12 cellular contexts compared by ENCODE assay signal in genomic region chr3:158748237-158748828, GRCh38. TPM values are rescaled to one million over a fixed set of nuclear protein-coding genes. Genes with fewer than 3 reads are reported as not detected.
DNase-seq lines count a peak whose midpoint lies in the region; ATAC-seq lines count a peak whose summit lies in the region.
"Had no signal": no experiment of that assay in that cellular context is flagged by ENCODE, and none has a peak within 500 bp of the region (broad histone marks: within the 10 kb centered on the region; RNA-seq: fewer than 3 reads in every experiment).

No MANE protein-coding gene starts in this region.

- WGBS in mesenchymal stem cell, result 85% methylated on average over 7 of the region's 7 CpGs

- H2BK120ac ChIP-seq in mesenchymal stem cell (ENCODE audit: low read depth, low read length), result no peak overlapping the region

- H4K91ac ChIP-seq in mesenchymal stem cell (ENCODE audit: low read length), result no peak overlapping the region

- H2BK15ac ChIP-seq in mesenchymal stem cell (ENCODE audit: low read depth, poor library complexity, severe bottlenecking), result no peak overlapping the region

- H3K9me3 Mint-ChIP-seq in stimulated activated naive CD8-positive, alpha-beta T cell treated with anti-CD3 and anti-CD28 coated beads, Interleukin-15, amount 100 ng/mL, for 72 hours, result no peaks in the 10 kb centered on the region
- H3K9me3 Mint-ChIP-seq: activated CD8-positive, alpha-beta T cell treated with anti-CD3 and anti-CD28 coated beads for 36 hours; activated naive CD4-positive, alpha-beta T cell treated with anti-CD3 and anti-CD28 coated beads for 36 hours; naive B cell had no signal

- DNase-seq in NCI-H1694 (lab: John Stamatoyannopoulos, UW) (peak; percentile 27), dermis blood vessel endothelial cell (peak; percentile 77), mesenchymal stem cell (peak; percentile 45)
- DNase-seq in stimulated activated naive CD8-positive, alpha-beta T cell treated with anti-CD3 and anti-CD28 coated beads, Interleukin-15, amount 100 ng/mL, for 72 hours, result no peak
- DNase-seq: activated CD8-positive, alpha-beta T cell treated with anti-CD3 and anti-CD28 coated beads for 36 hours; activated naive CD4-positive, alpha-beta T cell treated with anti-CD3 and anti-CD28 coated beads for 36 hours; naive B cell; NCI-H146 had no signal

- H3K27me3 ChIP-seq in BLaER1 treated with 17β-estradiol and CSF1 and Interleukin-3, amounts not matched to agents 10 nM and 100 nM, result no peaks in the 10 kb centered on the region
- H3K27me3 ChIP-seq in mesenchymal stem cell (ENCODE audit: control insufficient read depth in 1 of 2, insufficient read depth in 1 of 2, low read length in 2 of 2), result no peaks in the 10 kb centered on the region

- H3K14ac ChIP-seq in mesenchymal stem cell (ENCODE audit: low read length in 2 of 2), result no peak overlapping the region

- no peak overlapping the region for H2AFZ ChIP-seq in mesenchymal stem cell (ENCODE audit: low read depth, low read length)

- H3K9me3 ChIP-seq in BLaER1 treated with 17β-estradiol and CSF1 and Interleukin-3, amounts not matched to agents 10 nM and 100 nM (replicated peaks in 1 of 11), result no peaks in the 10 kb centered on the region
- H3K9me3 ChIP-seq in mesenchymal stem cell (ENCODE audit: control insufficient read depth, low read length), result peaks cover 4% of the 10 kb centered on the region

- H3K23ac ChIP-seq in mesenchymal stem cell (ENCODE audit: low read length in 2 of 2), result no peak overlapping the region

- H3K4me3 Mint-ChIP-seq in stimulated activated naive CD8-positive, alpha-beta T cell treated with anti-CD3 and anti-CD28 coated beads, Interleukin-15, amount 100 ng/mL, for 72 hours, result no peak overlapping the region
- H3K4me3 Mint-ChIP-seq: activated CD8-positive, alpha-beta T cell treated with anti-CD3 and anti-CD28 coated beads for 36 hours; activated naive CD4-positive, alpha-beta T cell treated with anti-CD3 and anti-CD28 coated beads for 36 hours; naive B cell had no signal

- no peak overlapping the region for H2BK5ac ChIP-seq in mesenchymal stem cell (ENCODE audit: low read depth, low read length, poor library complexity, severe bottlenecking)

- no peak overlapping the region for H4K8ac ChIP-seq in mesenchymal stem cell (ENCODE audit: low read length)

- H3K79me1 ChIP-seq in mesenchymal stem cell (replicated peaks; ENCODE audit: low read length, poor library complexity, severe bottlenecking), result peaks cover 1% of the 10 kb centered on the region

- no peak overlapping the region for H3K4me3 ChIP-seq in BLaER1 treated with 17β-estradiol and CSF1 and Interleukin-3, amounts not matched to agents 10 nM and 100 nM
- H3K4me3 ChIP-seq in mesenchymal stem cell (ENCODE audit: insufficient read depth in 1 of 2, low read depth in 1 of 2, low read length in 2 of 2), result no peak overlapping the region

- peaks cover 31 to 57% (median 38%) of the 10 kb centered on the region in 10 experiments for H3K4me1 ChIP-seq in BLaER1 treated with 17β-estradiol and CSF1 and Interleukin-3, amounts not matched to agents 10 nM and 100 nM
- H3K4me1 ChIP-seq in mesenchymal stem cell (ENCODE audit: control insufficient read depth, insufficient read depth, low read depth, low read length), result peaks cover 11% of the 10 kb centered on the region

- H2BK12ac ChIP-seq in mesenchymal stem cell (ENCODE audit: low read length in 2 of 2), result no peak overlapping the region

- no peak overlapping the region for H3K4ac ChIP-seq in mesenchymal stem cell (ENCODE audit: low read depth in 1 of 2, low read length in 2 of 2)

- peak overlapping the region in 1 of 2 donors; percentile 88 for H3K27ac Mint-ChIP-seq in stimulated activated naive CD8-positive, alpha-beta T cell treated with anti-CD3 and anti-CD28 coated beads, Interleukin-15, amount 100 ng/mL, for 72 hours
- H3K27ac Mint-ChIP-seq: activated CD8-positive, alpha-beta T cell treated with anti-CD3 and anti-CD28 coated beads for 36 hours; activated naive CD4-positive, alpha-beta T cell treated with anti-CD3 and anti-CD28 coated beads for 36 hours had no signal

- no peaks in the 10 kb centered on the region for H4K20me1 ChIP-seq in BLaER1 treated with 17β-estradiol and CSF1 and Interleukin-3, amounts not matched to agents 10 nM and 100 nM

- no peaks in the 10 kb centered on the region; a peak in 1 of 22 replicates for H3K36me3 ChIP-seq in BLaER1 treated with 17β-estradiol and CSF1 and Interleukin-3, amounts not matched to agents 10 nM and 100 nM
- H3K36me3 ChIP-seq in mesenchymal stem cell (ENCODE audit: control insufficient read depth in 1 of 2, insufficient read depth in 2 of 2, low read depth in 1 of 2, low read length in 2 of 2), result peaks cover 0 to 29% of the 10 kb centered on the region in 2 experiments

- H3K18ac ChIP-seq in mesenchymal stem cell (ENCODE audit: low read depth in 1 of 2, low read length in 2 of 2), result no peak overlapping the region

- no peak overlapping the region for H2AK5ac ChIP-seq in mesenchymal stem cell (ENCODE audit: low read length, severe bottlenecking)

- H3K4me2 ChIP-seq in BLaER1 treated with 17β-estradiol and CSF1 and Interleukin-3, amounts not matched to agents 10 nM and 100 nM, result peak overlapping the region; percentile 32 to 82 (median 69)
- no peak overlapping the region for H3K4me2 ChIP-seq in mesenchymal stem cell (ENCODE audit: low read length, poor library complexity, severe bottlenecking)

- no peaks in the 10 kb centered on the region for H3K4me1 Mint-ChIP-seq in stimulated activated naive CD8-positive, alpha-beta T cell treated with anti-CD3 and anti-CD28 coated beads, Interleukin-15, amount 100 ng/mL, for 72 hours

- ATAC-seq in GM18909 (IDR thresholded peaks at IDR 0.05; ENCODE audit: poor library complexity, unreplicated experiment), result no peak
- ATAC-seq in GM21423 (IDR thresholded peaks at IDR 0.05; ENCODE audit: unreplicated experiment), result no peak
- no peak for ATAC-seq in GM18498 (IDR thresholded peaks at IDR 0.05; ENCODE audit: unreplicated experiment)
- no peak for ATAC-seq in stimulated activated naive CD8-positive, alpha-beta T cell treated with anti-CD3 and anti-CD28 coated beads, Interleukin-15, amount 100 ng/mL, for 72 hours
- ATAC-seq: activated CD8-positive, alpha-beta T cell treated with anti-CD3 and anti-CD28 coated beads for 36 hours had no signal

- H3K9ac ChIP-seq in BLaER1 treated with 17β-estradiol and CSF1 and Interleukin-3, amounts not matched to agents 10 nM and 100 nM, result peak overlapping the region in 4 of 11 experiments; percentile 38 to 78 (median 58); a peak in 7 of 22 replicates
- H3K9ac ChIP-seq in mesenchymal stem cell (ENCODE audit: low read length), result no peak overlapping the region

- H3K27me3 Mint-ChIP-seq in stimulated activated naive CD8-positive, alpha-beta T cell treated with anti-CD3 and anti-CD28 coated beads, Interleukin-15, amount 100 ng/mL, for 72 hours, result no peaks in the 10 kb centered on the region
- H3K27me3 Mint-ChIP-seq: activated CD8-positive, alpha-beta T cell treated with anti-CD3 and anti-CD28 coated beads for 36 hours; naive B cell had no signal

- H3K27ac ChIP-seq in BLaER1 treated with 17β-estradiol and CSF1 and Interleukin-3, amounts not matched to agents 10 nM and 100 nM, result peak overlapping the region in 8 of 11 experiments; percentile 52 to 92 (median 61); a peak in 14 of 22 replicates
- H3K27ac ChIP-seq in mesenchymal stem cell (ENCODE audit: low read length, poor library complexity, severe bottlenecking), result no peak overlapping the region

RNA-seq across cellular contexts. Expression of gene RARRES1, which starts 16.1 kb away (rescaled TPM):
- total RNA-seq in dermis blood vessel endothelial cell, result 1.3 and 6.0 TPM in 2 replicates
- 1.3 TPM for polyA plus RNA-seq in mesenchymal stem cell (2013, experiment 1 of 2)
- polyA plus RNA-seq in mesenchymal stem cell (2013, experiment 2 of 2), result 0.63 TPM
- total RNA-seq: activated CD8-positive, alpha-beta T cell treated with anti-CD3 and anti-CD28 coated beads for 36 hours; activated naive CD4-positive, alpha-beta T cell treated with anti-CD3 and anti-CD28 coated beads for 36 hours had no signal

RNA-seq across cellular contexts. Expression of gene MFSD1, which starts 53.5 kb away (rescaled TPM):
- 82.0 and 101 TPM in 2 replicates for total RNA-seq in dermis blood vessel endothelial cell
- polyA plus RNA-seq in mesenchymal stem cell (2013, experiment 1 of 2), result 54.1 TPM
- polyA plus RNA-seq in mesenchymal stem cell (2013, experiment 2 of 2), result 57.1 TPM

Comparison
In these comparisons a context has a peak if more than half of its experiments do, and no peak if none do; other contexts are left out.
1. DNase-seq: peak in NCI-H1694 (single experiment), dermis blood vessel endothelial cell (single experiment) and mesenchymal stem cell (single experiment); none in stimulated activated naive CD8-positive, alpha-beta T cell treated with anti-CD3 and anti-CD28 coated beads, Interleukin-15, amount 100 ng/mL, for 72 hours (0 of 2).